In the genomic region with DNA sequence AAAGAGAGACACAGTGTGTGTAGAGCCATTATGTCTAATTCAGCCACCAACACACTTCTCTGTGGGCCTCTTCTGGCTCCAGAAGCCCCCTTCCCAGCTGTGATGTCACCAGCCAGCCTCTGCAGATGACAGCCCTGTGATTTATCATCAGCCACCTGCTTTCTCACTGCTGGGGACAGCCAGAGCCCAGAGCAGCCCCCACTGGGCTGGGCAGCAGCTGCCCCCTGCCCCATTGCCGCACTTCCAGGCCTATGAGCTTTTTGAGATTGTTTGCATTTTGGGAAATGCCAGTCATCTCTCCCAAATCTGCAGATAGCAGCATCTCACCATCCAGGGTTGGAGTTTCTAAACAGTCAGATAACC, we compare ENCODE assay signal across 19 cellular contexts. TPM values are rescaled to one million over a fixed set of nuclear protein-coding genes. Genes with fewer than 3 reads are reported as not detected.
DNase-seq lines count a peak whose midpoint lies in the region; ATAC-seq, FAIRE-seq and TF ChIP-seq lines count a peak whose summit lies in the region.
"Had no signal": no experiment of that assay in that cellular context is flagged by ENCODE, and none has a peak within 500 bp of the region (broad histone marks: within the 10 kb centered on the region; RNA-seq: fewer than 3 reads in every experiment).

No MANE protein-coding gene starts in this region.

- no peaks in the 10 kb centered on the region for H3K36me3 ChIP-seq in astrocyte (ENCODE audit: insufficient read depth, low read length)
- H3K36me3 ChIP-seq: HAP-1 had no signal

- H3K27me3 ChIP-seq in astrocyte (ENCODE audit: insufficient read depth, low read length), result no peaks in the 10 kb centered on the region

- H3K9ac ChIP-seq in astrocyte (ENCODE audit: low read length), result no peak overlapping the region

- H3K27ac Mint-ChIP-seq in HFFc6 (peak overlapping the region; percentile 71), astrocyte (ENCODE audit: unreplicated experiment) (peak overlapping the region; percentile 84), nephron (peak overlapping the region; percentile 76 to 97 (median 89))
- H3K27ac Mint-ChIP-seq: CD14-positive monocyte had no signal

- peaks cover 51% of the 10 kb centered on the region for H3K4me1 Mint-ChIP-seq in HFFc6 (ENCODE audit: low read depth)
- H3K4me1 Mint-ChIP-seq in astrocyte (ENCODE audit: low read depth, unreplicated experiment), result peaks cover 26% of the 10 kb centered on the region
- H3K4me1 Mint-ChIP-seq in nephron, result peaks cover 57% of the 10 kb centered on the region
- H3K4me1 Mint-ChIP-seq: CD14-positive monocyte had no signal

- FAIRE-seq in astrocyte (lab: Jason Lieb, UNC), result no peak

- H4K20me1 ChIP-seq in astrocyte (ENCODE audit: insufficient read depth, low read length), result no peaks in the 10 kb centered on the region

- no peaks in the 10 kb centered on the region for H3K9me3 ChIP-seq in astrocyte (ENCODE audit: insufficient read depth, low read depth, low read length)
- H3K9me3 ChIP-seq: Caco-2, HAP-1 had no signal

- DNase-seq in A172 (ENCODE audit: low spot score) (peak; percentile 35), HFFc6 (no peak), astrocyte (ENCODE audit: low read depth) (no peak), epidermal melanocyte (ENCODE audit: insufficient read length, low spot score) (no peak), SKM-1 (lab: John Stamatoyannopoulos, UW; ENCODE audit: unreplicated experiment) (no peak)
- DNase-seq: EL, KG1, NCI-H1436, NCI-H2029 treated with DMSO at 0.1 percent for 48 hours, NCI-H2171 treated with DMSO at 0.1 percent for 48 hours, NCI-H510A, NCI-H774 had no signal

- H3K79me2 ChIP-seq in astrocyte (ENCODE audit: insufficient read depth, low read length), result no peaks in the 10 kb centered on the region

- H3K4me1 ChIP-seq in astrocyte (ENCODE audit: insufficient read depth, low read length), result peaks cover 26% of the 10 kb centered on the region
- H3K4me1 ChIP-seq: Caco-2, HAP-1 had no signal

- no peak overlapping the region for H3K27ac ChIP-seq in astrocyte (ENCODE audit: low read depth, low read length)

- no peak overlapping the region for H3K4me3 ChIP-seq in astrocyte (ENCODE audit: insufficient read depth, low read depth, low read length)
- H3K4me3 ChIP-seq: HAP-1 had no signal

- H3K27me3 Mint-ChIP-seq in HFFc6 (ENCODE audit: insufficient read depth) (peaks cover 4% of the 10 kb centered on the region), astrocyte (ENCODE audit: low read depth, unreplicated experiment) (no peaks in the 10 kb centered on the region), nephron (ENCODE audit: low read depth) (peaks cover 8% of the 10 kb centered on the region)

- no peak for ATAC-seq in GM21737 (IDR thresholded peaks at IDR 0.05; ENCODE audit: unreplicated experiment)
- ATAC-seq in GM18505 (IDR thresholded peaks at IDR 0.05; ENCODE audit: unreplicated experiment), result no peak
- ATAC-seq: Right ventricle myocardium inferior had no signal

- TF ChIP-seq CTCF in HFFc6 (IDR thresholded peaks at IDR 0.05), result no peak
- TF ChIP-seq CTCF in astrocyte (IDR thresholded peaks at IDR 0.05; ENCODE audit: insufficient read depth, low read depth, low read length), result no peak
- no peak for TF ChIP-seq CTCF in nephron (IDR thresholded peaks at IDR 0.05; ENCODE audit: unreplicated experiment in 3 of 3)

- H3K36me3 Mint-ChIP-seq in HFFc6 (ENCODE audit: low read depth) (peaks cover 7% of the 10 kb centered on the region), astrocyte (ENCODE audit: low read depth, unreplicated experiment) (peaks cover 9% of the 10 kb centered on the region), nephron (ENCODE audit: low read depth) (no peaks in the 10 kb centered on the region)
- H3K36me3 Mint-ChIP-seq: CD14-positive monocyte had no signal

- H3K4me3 Mint-ChIP-seq in HFFc6 (no peak overlapping the region), astrocyte (ENCODE audit: unreplicated experiment) (no peak overlapping the region), nephron (peak overlapping the region in 1 of 3 experiments; percentile 17)
- H3K4me3 Mint-ChIP-seq: CD14-positive monocyte had no signal

- H2AFZ ChIP-seq in astrocyte (ENCODE audit: low read depth, low read length), result no peak overlapping the region

- no peaks in the 10 kb centered on the region; the same call in 1 of the 2 replicates for H3K9me3 Mint-ChIP-seq in HFFc6
- H3K9me3 Mint-ChIP-seq in astrocyte (ENCODE audit: unreplicated experiment), result peaks cover 3% of the 10 kb centered on the region
- no peaks in the 10 kb centered on the region for H3K9me3 Mint-ChIP-seq in nephron
- H3K9me3 Mint-ChIP-seq: CD14-positive monocyte had no signal

- H3K4me2 ChIP-seq in astrocyte (ENCODE audit: low read length), result no peak overlapping the region

- TF ChIP-seq POLR2A in GM18505 (IDR thresholded peaks at IDR 0.05; ENCODE audit: borderline replicate concordance, extremely low read depth, insufficient read depth, insufficient read length), result no peak

RNA-seq across cellular contexts. Expression of gene STX16, which starts 21.9 kb away (rescaled TPM):
- 10.9 and 13.5 TPM in 2 replicates for total RNA-seq in A172 (2014; rRNA removed; shearing (Covaris generic))
- 10 to 100 TPM; 44.4 to 51.8 (median 48.3) TPM for total RNA-seq in HFFc6 (2021; fragmentation: NEBNext Ultra II Directional; extraction: Animal tissue kit (Norgen Biotek cat#: 25700))
- total RNA-seq in astrocyte, result 54.3 and 59.3 TPM in 2 replicates
